8 cellular contexts compared by ENCODE assay signal in the genomic region with DNA sequence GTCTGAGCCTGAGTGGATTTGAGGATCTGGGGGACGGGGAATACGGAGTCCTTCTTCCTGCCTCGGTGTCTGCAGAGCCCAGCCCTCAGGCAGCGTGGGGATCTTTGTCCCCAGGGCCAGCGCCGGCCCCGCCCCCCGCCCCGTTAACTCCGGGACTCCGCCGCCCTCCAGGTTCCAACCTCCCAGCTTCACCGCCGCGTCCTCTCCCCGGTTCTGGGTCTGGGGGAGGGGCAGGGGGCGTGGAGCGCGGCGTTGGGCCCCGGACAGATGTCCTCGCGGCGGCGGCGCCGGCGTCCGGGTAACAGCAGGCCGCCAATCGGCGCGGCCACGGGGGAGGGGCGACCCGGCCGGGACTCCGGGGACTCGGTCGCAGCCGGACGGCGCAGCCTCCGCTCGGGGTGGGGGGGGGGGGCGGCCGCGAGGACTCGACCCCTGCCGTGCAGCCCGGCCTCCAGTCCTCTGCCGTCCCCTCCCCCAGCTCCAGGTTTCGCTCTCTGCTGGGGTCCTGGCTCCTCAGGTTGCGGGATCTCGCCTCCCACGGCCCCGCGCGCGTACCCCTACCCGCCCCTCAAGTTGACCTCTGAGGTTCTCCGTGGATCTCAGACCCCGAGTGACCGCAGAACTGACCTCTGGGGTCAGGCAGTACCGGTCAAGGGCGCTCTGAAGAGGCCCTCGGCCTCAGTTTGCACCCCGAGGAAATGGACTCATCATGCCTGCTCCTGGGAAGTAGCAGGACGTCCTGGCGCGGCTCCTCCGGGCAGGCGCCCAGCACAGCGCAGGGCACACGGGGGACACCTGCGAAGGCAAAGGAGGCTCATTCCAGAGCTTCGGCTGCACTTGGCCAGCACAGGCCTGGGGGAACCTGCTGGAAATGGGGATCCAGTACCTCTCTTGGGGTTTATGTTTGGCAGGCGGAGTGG. TPM values are rescaled to one million over a fixed set of nuclear protein-coding genes. Genes with fewer than 3 reads are reported as not detected.
DNase-seq lines count a peak whose midpoint lies in the region; ATAC-seq, FAIRE-seq and TF ChIP-seq lines count a peak whose summit lies in the region.

No MANE protein-coding gene starts in this region.

- H3K9me3 Mint-ChIP-seq in activated T-cell treated with anti-CD3 and anti-CD28 coated beads, Interleukin-2, amount 50 U/mL, for 4 hours: no peaks in the 10 kb centered on the region

- H3K4me3 ChIP-seq in iPS-11a (ENCODE audit: low read depth, low read length): peak overlapping the region; percentile 8
- peak overlapping the region; percentile 54 for H3K4me3 ChIP-seq in skeletal muscle cell (ENCODE audit: low read depth, low read length)

- no peak for FAIRE-seq in GM12892 (lab: Jason Lieb, UNC)

- peaks cover 39% of the 10 kb centered on the region for H3K27me3 Mint-ChIP-seq in activated T-cell treated with anti-CD3 and anti-CD28 coated beads, Interleukin-2, amount 50 U/mL, for 4 hours (ENCODE audit: low read depth)

- peaks cover 11% of the 10 kb centered on the region for H3K4me1 Mint-ChIP-seq in activated T-cell treated with anti-CD3 and anti-CD28 coated beads, Interleukin-2, amount 50 U/mL, for 4 hours (ENCODE audit: low read depth)

- ATAC-seq in activated T-cell treated with anti-CD3 and anti-CD28 coated beads, Interleukin-2, amount 50 U/mL, for 4 hours: no peak
- ATAC-seq in GM21528 (IDR thresholded peaks at IDR 0.05; ENCODE audit: low FRiP score, unreplicated experiment): no peak

- DNase-seq in GM12892 (ENCODE audit: insufficient read length): peak; percentile 22
- DNase-seq in activated T-cell treated with anti-CD3 and anti-CD28 coated beads, Interleukin-2, amount 50 U/mL, for 4 hours: no peak
- DNase-seq in skeletal muscle cell (ENCODE audit: low read depth): no peak
- no peak for DNase-seq in stimulated activated CD4-positive, alpha-beta T cell treated with anti-CD3 and anti-CD28 coated beads, Interleukin-4, amount 100 ng/mL, for 4 hours
- DNase-seq in NCI-H2029 treated with DMSO at 0.1 percent for 48 hours (lab: John Stamatoyannopoulos, UW): no peak
- no peak for DNase-seq in GM03348 (ENCODE audit: low spot score)

- no peak for TF ChIP-seq POLR2A in GM12892 (IDR thresholded peaks at IDR 0.05; ENCODE audit: low read depth, low read length)

- peak overlapping the region; percentile 61 for H3K4me3 Mint-ChIP-seq in activated T-cell treated with anti-CD3 and anti-CD28 coated beads, Interleukin-2, amount 50 U/mL, for 4 hours

- no peaks in the 10 kb centered on the region for H3K36me3 Mint-ChIP-seq in activated T-cell treated with anti-CD3 and anti-CD28 coated beads, Interleukin-2, amount 50 U/mL, for 4 hours (ENCODE audit: insufficient read depth)

RNA-seq across cellular contexts. Expression of gene ELFN1, which starts 2.3 kb away (rescaled TPM):
- polyA plus RNA-seq in GM12892 (2012; ENCODE audit: missing spikeins): 0.17 TPM
- total RNA-seq in activated T-cell treated with anti-CD3 and anti-CD28 coated beads, Interleukin-2, amount 50 U/mL, for 4 hours: under 1 TPM; 0.11 to 0.13 (median 0.13) TPM
